Comparison of ENCODE assay signal across 15 cellular contexts in genomic region chr14:30299915-30300314, GRCh38.
A peak's percentile ranks its signal among the peaks of the same experiment; 100 is the strongest.
DNase-seq lines count a peak whose midpoint lies in the region; ATAC-seq and TF ChIP-seq lines count a peak whose summit lies in the region.
"Had no signal": no experiment of that assay in that cellular context is flagged by ENCODE, and none has a peak within 500 bp of the region (broad histone marks: within the 10 kb centered on the region; RNA-seq: fewer than 3 reads in every experiment).

No MANE protein-coding gene starts in this region.

- no peaks in the 10 kb centered on the region for H3K4me1 ChIP-seq in mesenchymal stem cell (ENCODE audit: control insufficient read depth, insufficient read depth, low read depth, low read length)

- no peak for TF ChIP-seq CTCF in cardiac fibroblast (IDR thresholded peaks at IDR 0.05; ENCODE audit: low read depth, low read length)
- no peak for TF ChIP-seq CTCF in progenitor cell of endocrine pancreas (IDR thresholded peaks at IDR 0.05; ENCODE audit: unreplicated experiment)

- no peaks in the 10 kb centered on the region for H3K9me3 ChIP-seq in mesenchymal stem cell (ENCODE audit: control insufficient read depth, low read length)

- H3K18ac ChIP-seq in mesenchymal stem cell (ENCODE audit: low read depth in 1 of 2, low read length in 2 of 2), result no peak overlapping the region

- H2AFZ ChIP-seq in mesenchymal stem cell (ENCODE audit: low read depth, low read length), result no peak overlapping the region

- H3K27me3 ChIP-seq in mesenchymal stem cell (ENCODE audit: control insufficient read depth in 1 of 2, insufficient read depth in 1 of 2, low read length in 2 of 2), result no peaks in the 10 kb centered on the region

- no peaks in the 10 kb centered on the region for H3K36me3 ChIP-seq in mesenchymal stem cell (ENCODE audit: control insufficient read depth in 1 of 2, insufficient read depth in 2 of 2, low read depth in 1 of 2, low read length in 2 of 2)

- H3K9me3 Mint-ChIP-seq in progenitor cell of endocrine pancreas (ENCODE audit: low read depth), result peaks cover 2% of the 10 kb centered on the region
- H3K9me3 Mint-ChIP-seq: H9 had no signal

- no peak overlapping the region for H3K27ac ChIP-seq in mesenchymal stem cell (ENCODE audit: low read length, poor library complexity, severe bottlenecking)
- H3K27ac ChIP-seq: 22Rv1, C4-2B had no signal

- no peak overlapping the region for H3K4me3 Mint-ChIP-seq in progenitor cell of endocrine pancreas (ENCODE audit: low read depth)
- H3K4me3 Mint-ChIP-seq: H9 had no signal

- no peak overlapping the region for H3K4me2 ChIP-seq in mesenchymal stem cell (ENCODE audit: low read length, poor library complexity, severe bottlenecking)

- DNase-seq in DMS53 (lab: John Stamatoyannopoulos, UW), result peak; percentile 27
- no peak for DNase-seq in DMS53 treated with DMSO at 0.1 percent for 48 hours (lab: John Stamatoyannopoulos, UW; ENCODE audit: unreplicated experiment)
- peak; percentile 34 to 39 for DNase-seq in cardiac fibroblast (ENCODE audit: low read depth in 2 of 2)
- DNase-seq in mesenchymal stem cell, result peak; percentile 20
- no peak for DNase-seq in progenitor cell of endocrine pancreas (ENCODE audit: low spot score, unreplicated experiment)
- no peak for DNase-seq in SIG-M5 (lab: John Stamatoyannopoulos, UW)
- DNase-seq in cerebellar cortex (ENCODE audit: low spot score), result no peak
- DNase-seq: AML-193, H9, NCI-H1092 treated with DMSO at 0.1 percent for 48 hours, NCI-H526 treated with DMSO at 0.1 percent for 48 hours had no signal

- no peak overlapping the region for H2BK5ac ChIP-seq in mesenchymal stem cell (ENCODE audit: low read depth, low read length, poor library complexity, severe bottlenecking)

- H2BK12ac ChIP-seq in mesenchymal stem cell (ENCODE audit: low read length in 2 of 2), result no peak overlapping the region

- no peak overlapping the region for H2BK15ac ChIP-seq in mesenchymal stem cell (ENCODE audit: low read depth, poor library complexity, severe bottlenecking)

- H4K91ac ChIP-seq in mesenchymal stem cell (ENCODE audit: low read length), result no peak overlapping the region

- no peak overlapping the region for H3K4ac ChIP-seq in mesenchymal stem cell (ENCODE audit: low read depth in 1 of 2, low read length in 2 of 2)

- no peak for ATAC-seq in HG03521 (IDR thresholded peaks at IDR 0.05; ENCODE audit: unreplicated experiment)
- ATAC-seq: Panc1 had no signal

- H3K4me3 ChIP-seq in cardiac fibroblast (replicated peaks in 1 of 2; ENCODE audit: low read depth in 2 of 2, low read length in 2 of 2), result no peak overlapping the region
- H3K4me3 ChIP-seq in mesenchymal stem cell (ENCODE audit: insufficient read depth in 1 of 2, low read depth in 1 of 2, low read length in 2 of 2), result no peak overlapping the region

- H3K4me1 Mint-ChIP-seq in progenitor cell of endocrine pancreas (ENCODE audit: low read depth), result peaks cover 1% of the 10 kb centered on the region
- H3K4me1 Mint-ChIP-seq: H9 had no signal

- WGBS in mesenchymal stem cell, result 59% methylated on average over 7 of the region's 8 CpGs

- no peaks in the 10 kb centered on the region for H3K79me1 ChIP-seq in mesenchymal stem cell (replicated peaks; ENCODE audit: low read length, poor library complexity, severe bottlenecking)

- H3K27ac Mint-ChIP-seq in progenitor cell of endocrine pancreas, result peak overlapping the region; percentile 17
- H3K27ac Mint-ChIP-seq: H9 had no signal

- H3K27me3 Mint-ChIP-seq in progenitor cell of endocrine pancreas, result no peaks in the 10 kb centered on the region

- no peak overlapping the region for H2BK120ac ChIP-seq in mesenchymal stem cell (ENCODE audit: low read depth, low read length)

- H3K14ac ChIP-seq in mesenchymal stem cell (ENCODE audit: low read length in 2 of 2), result no peak overlapping the region

- no peak overlapping the region for H3K9ac ChIP-seq in mesenchymal stem cell (ENCODE audit: low read length)

- no peak overlapping the region for H3K23ac ChIP-seq in mesenchymal stem cell (ENCODE audit: low read length in 2 of 2)

- H4K8ac ChIP-seq in mesenchymal stem cell (ENCODE audit: low read length), result no peak overlapping the region

- H2AK5ac ChIP-seq in mesenchymal stem cell (ENCODE audit: low read length, severe bottlenecking), result no peak overlapping the region

- no peaks in the 10 kb centered on the region for H3K36me3 Mint-ChIP-seq in progenitor cell of endocrine pancreas (ENCODE audit: insufficient read depth)

Comparison
In these comparisons a context has a peak if more than half of its experiments do, and no peak if none do; other contexts are left out.
1. DNase-seq: peak in DMS53 (single experiment), cardiac fibroblast (2 of 2) and mesenchymal stem cell (single experiment); none in DMS53 treated with DMSO at 0.1 percent for 48 hours (single experiment), progenitor cell of endocrine pancreas (single experiment), SIG-M5 (single experiment) and cerebellar cortex (single experiment).